In the genomic region with DNA sequence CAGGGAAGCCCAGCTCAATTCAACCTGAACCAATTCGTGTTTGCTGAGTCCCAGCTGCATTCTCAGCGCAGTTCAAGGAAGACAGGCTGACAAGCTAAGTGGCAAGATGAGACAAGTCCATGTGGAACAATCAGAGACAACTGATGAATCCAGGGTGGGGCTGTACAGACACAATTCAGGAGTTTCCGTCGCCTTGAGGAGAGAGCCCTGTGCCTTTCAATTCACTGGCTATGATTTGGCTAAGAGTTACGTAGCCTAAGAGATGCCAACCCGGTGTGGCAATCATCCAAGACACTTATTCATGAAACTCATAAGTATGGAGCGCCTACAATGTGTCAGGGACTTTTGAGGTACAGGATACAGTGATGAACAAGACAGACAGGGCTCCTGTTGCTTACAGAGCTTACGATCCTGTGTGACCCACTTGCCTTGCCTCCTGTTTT, we compare ENCODE assay signal across 8 cellular contexts. TPM values are rescaled to one million over a fixed set of nuclear protein-coding genes. Genes with fewer than 3 reads are reported as not detected.
DNase-seq lines count a peak whose midpoint lies in the region; ATAC-seq and TF ChIP-seq lines count a peak whose summit lies in the region.

No MANE protein-coding gene starts in this region.

- no peak overlapping the region for H3K18ac ChIP-seq in neuronal stem cell (ENCODE audit: low read length)

- intact Hi-C loops in heart right ventricle (cut with DNase I) = no loop called here

- CTCF ChIA-PET in CD8-positive, alpha-beta memory T cell (lab: Charles Lee) = interaction anchor here (0.8 to 1.2 kb wide), 4 partner anchors 8 to 71 kb away, joined by 3 to 4 read pairs (median 3); no protein-coding TSS in a partner anchor

- H2BK120ac ChIP-seq in neuronal stem cell (ENCODE audit: low read depth, low read length) = no peak overlapping the region

- H3K79me1 ChIP-seq in neuronal stem cell (ENCODE audit: low read depth, low read length) = no peaks in the 10 kb centered on the region

- H3K4me3 Mint-ChIP-seq in CD8-positive, alpha-beta memory T cell = peak overlapping the region; percentile 16 to 78 (median 70)
- H3K4me3 Mint-ChIP-seq in activated naive CD8-positive, alpha-beta T cell treated with anti-CD3 and anti-CD28 coated beads, Interleukin-2, amount 50 U/mL, for 24 hours = peak overlapping the region; percentile 79
- no peak overlapping the region for H3K4me3 Mint-ChIP-seq in nephron progenitor cell

- H3K9me3 ChIP-seq in CD8-positive, alpha-beta memory T cell (ENCODE audit: low read length) = no peaks in the 10 kb centered on the region
- no peaks in the 10 kb centered on the region for H3K9me3 ChIP-seq in heart right ventricle
- no peaks in the 10 kb centered on the region for H3K9me3 ChIP-seq in neuronal stem cell (replicated peaks in 1 of 2; ENCODE audit: control insufficient read depth in 2 of 2, insufficient read depth in 1 of 2, low read depth in 1 of 2, low read length in 2 of 2)

- peak overlapping the region; percentile 92 to 98 (median 96) for H3K27ac Mint-ChIP-seq in CD8-positive, alpha-beta memory T cell
- H3K27ac Mint-ChIP-seq in activated naive CD8-positive, alpha-beta T cell treated with anti-CD3 and anti-CD28 coated beads, Interleukin-2, amount 50 U/mL, for 24 hours = peak overlapping the region; percentile 93
- H3K27ac Mint-ChIP-seq in nephron progenitor cell = no peak overlapping the region

- no peak overlapping the region for H3K23ac ChIP-seq in neuronal stem cell (ENCODE audit: low read depth, low read length, poor library complexity)

- no peaks in the 10 kb centered on the region for H3K27me3 Mint-ChIP-seq in CD8-positive, alpha-beta memory T cell
- H3K27me3 Mint-ChIP-seq in activated naive CD8-positive, alpha-beta T cell treated with anti-CD3 and anti-CD28 coated beads, Interleukin-2, amount 50 U/mL, for 24 hours = no peaks in the 10 kb centered on the region
- no peaks in the 10 kb centered on the region for H3K27me3 Mint-ChIP-seq in nephron progenitor cell (ENCODE audit: low read depth, poor library complexity)

- 80 to 81% methylated on average over 8 of the region's 8 CpGs for WGBS in heart right ventricle, 2 donors
- no CpG with 5 or more reads among the region's 8 CpGs for WGBS in neuronal stem cell (ENCODE audit: extremely low coverage in 2 of 2, insufficient read length in 2 of 2, insufficient replicate concordance in 1 of 2), 2 donors

- no peak overlapping the region for H2BK15ac ChIP-seq in neuronal stem cell (ENCODE audit: low read length)

- H3K4me1 ChIP-seq in CD8-positive, alpha-beta memory T cell (ENCODE audit: insufficient read depth, low read length) = peaks cover 48% of the 10 kb centered on the region
- H3K4me1 ChIP-seq in heart right ventricle (no peaks in the 10 kb centered on the region), neuronal stem cell (ENCODE audit: control insufficient read depth in 2 of 2, insufficient read depth in 1 of 2, low read depth in 1 of 2, low read length in 2 of 2) (no peaks in the 10 kb centered on the region)

- no peak overlapping the region for H2BK12ac ChIP-seq in neuronal stem cell (ENCODE audit: low read length)

- TF ChIP-seq CTCF in heart right ventricle (IDR thresholded peaks at IDR 0.05) (no peak), nephron progenitor cell (IDR thresholded peaks at IDR 0.05) (no peak)

- H2AFZ ChIP-seq in neuronal stem cell (ENCODE audit: low read length) = no peak overlapping the region

- POLR2A ChIA-PET in CD8-positive, alpha-beta memory T cell (lab: Charles Lee) = interaction anchor here (0.7 to 1.6 kb wide), 2 partner anchors 13 to 65 kb away, joined by 3 to 8 read pairs; no protein-coding TSS in a partner anchor

- no peak overlapping the region for H3K4me2 ChIP-seq in neuronal stem cell (ENCODE audit: insufficient read depth, low read length, poor library complexity, severe bottlenecking)

- H3K9me3 Mint-ChIP-seq in CD8-positive, alpha-beta memory T cell = no peaks in the 10 kb centered on the region
- H3K9me3 Mint-ChIP-seq in activated naive CD8-positive, alpha-beta T cell treated with anti-CD3 and anti-CD28 coated beads, Interleukin-2, amount 50 U/mL, for 24 hours = peaks cover 4% of the 10 kb centered on the region
- peaks cover 3% of the 10 kb centered on the region for H3K9me3 Mint-ChIP-seq in nephron progenitor cell

- no peak overlapping the region for H2AK5ac ChIP-seq in neuronal stem cell (ENCODE audit: low read depth, low read length)

- H4K8ac ChIP-seq in neuronal stem cell (ENCODE audit: low read depth, low read length) = no peak overlapping the region

- peaks cover 24 to 84% (median 48%) of the 10 kb centered on the region in 3 donors for H3K36me3 Mint-ChIP-seq in CD8-positive, alpha-beta memory T cell
- peaks cover 69% of the 10 kb centered on the region for H3K36me3 Mint-ChIP-seq in activated naive CD8-positive, alpha-beta T cell treated with anti-CD3 and anti-CD28 coated beads, Interleukin-2, amount 50 U/mL, for 24 hours (ENCODE audit: low read depth)
- no peaks in the 10 kb centered on the region for H3K36me3 Mint-ChIP-seq in nephron progenitor cell (ENCODE audit: low read depth)

- H3K4me1 Mint-ChIP-seq in CD8-positive, alpha-beta memory T cell = peaks cover 80 to 96% (median 95%) of the 10 kb centered on the region in 3 donors
- peaks cover 100% of the 10 kb centered on the region for H3K4me1 Mint-ChIP-seq in activated naive CD8-positive, alpha-beta T cell treated with anti-CD3 and anti-CD28 coated beads, Interleukin-2, amount 50 U/mL, for 24 hours
- H3K4me1 Mint-ChIP-seq in nephron progenitor cell = peaks cover 18% of the 10 kb centered on the region

- H3K27me3 ChIP-seq in CD8-positive, alpha-beta memory T cell (ENCODE audit: insufficient read depth, low read length, poor library complexity, severe bottlenecking) = no peaks in the 10 kb centered on the region
- H3K27me3 ChIP-seq in heart right ventricle (no peaks in the 10 kb centered on the region), neuronal stem cell (ENCODE audit: control insufficient read depth in 3 of 3, insufficient read depth in 3 of 3, low read depth in 1 of 3, low read length in 3 of 3) (no peaks in the 10 kb centered on the region)

- ATAC-seq in GM21717 (IDR thresholded peaks at IDR 0.05; ENCODE audit: unreplicated experiment) (peak; percentile 18), heart right ventricle (no peak)
- peak; percentile 41 for ATAC-seq in activated naive CD8-positive, alpha-beta T cell treated with anti-CD3 and anti-CD28 coated beads, Interleukin-2, amount 50 U/mL, for 24 hours

- peak overlapping the region; percentile 55 for H3K27ac ChIP-seq in CD8-positive, alpha-beta memory T cell (ENCODE audit: low read depth, low read length)
- peak overlapping the region in 1 of 10 donors; percentile 15 for H3K27ac ChIP-seq in heart right ventricle
- H3K27ac ChIP-seq in neuronal stem cell (replicated peaks; ENCODE audit: low read length) = no peak overlapping the region

- no peak overlapping the region for H3K9ac ChIP-seq in neuronal stem cell (ENCODE audit: low read depth, low read length, poor library complexity)

- H3K4ac ChIP-seq in neuronal stem cell (ENCODE audit: low read length) = no peak overlapping the region

- peak overlapping the region; percentile 47 for H3K4me3 ChIP-seq in CD8-positive, alpha-beta memory T cell (ENCODE audit: low read length)
- H3K4me3 ChIP-seq in heart right ventricle = no peak overlapping the region
- H3K4me3 ChIP-seq in neuronal stem cell (ENCODE audit: low read length in 2 of 2) = no peak overlapping the region

- H3K36me3 ChIP-seq in CD8-positive, alpha-beta memory T cell (ENCODE audit: insufficient read depth, low read length) = peaks cover 9% of the 10 kb centered on the region
- no peaks in the 10 kb centered on the region for H3K36me3 ChIP-seq in heart right ventricle
- H3K36me3 ChIP-seq in neuronal stem cell (replicated peaks in 1 of 2; ENCODE audit: control insufficient read depth in 2 of 2, insufficient read depth in 2 of 2, low read length in 2 of 2) = no peaks in the 10 kb centered on the region

- H3K14ac ChIP-seq in neuronal stem cell (ENCODE audit: low read length) = no peak overlapping the region

- H4K91ac ChIP-seq in neuronal stem cell (ENCODE audit: low read depth, low read length, poor library complexity) = no peak overlapping the region

- DNase-seq in CD8-positive, alpha-beta memory T cell = no peak
- DNase-seq in LoVo (ENCODE audit: low spot score) (peak; percentile 50), heart right ventricle (no peak), DMS 273 treated with DMSO at 0.1 percent for 48 hours (lab: John Stamatoyannopoulos, UW) (no peak), nephron progenitor cell (no peak), neuronal stem cell (ENCODE audit: low spot score) (no peak)
- DNase-seq in activated naive CD8-positive, alpha-beta T cell treated with anti-CD3 and anti-CD28 coated beads, Interleukin-2, amount 50 U/mL, for 24 hours = no peak

- no peak overlapping the region for H2BK5ac ChIP-seq in neuronal stem cell (ENCODE audit: low read length)

RNA-seq across cellular contexts. Expression of gene ZBED2, which starts 15.5 kb away (rescaled TPM):
- total RNA-seq in CD8-positive, alpha-beta memory T cell = 100 to 1,000 TPM; 547 to 551 TPM
- 0.51 TPM for polyA plus RNA-seq in CD8-positive, alpha-beta memory T cell
- total RNA-seq in heart right ventricle = under 1 TPM in 1 of 10 donors, not detected in 9; 0.83 TPM
- polyA plus RNA-seq in heart right ventricle = not detected
- not detected for polyA plus RNA-seq in neuronal stem cell (2013, experiment 1 of 2)
- polyA plus RNA-seq in neuronal stem cell (2013, experiment 2 of 2) = not detected

Comparison
In these comparisons a context has a peak if more than half of its experiments do, and no peak if none do; other contexts are left out.
1. ATAC-seq: peak in GM21717 (single experiment) and activated naive CD8-positive, alpha-beta T cell treated with anti-CD3 and anti-CD28 coated beads, Interleukin-2, amount 50 U/mL, for 24 hours (single experiment); none in heart right ventricle (0 of 8).
2. RNA of gene ZBED2, which starts 15.5 kb away (total RNA-seq): 547 to 551 TPM in CD8-positive, alpha-beta memory T cell; 0.83 TPM in heart right ventricle; every median in the first group is over 100 times any median in the second.